Comparison of ENCODE assay signal across 18 cellular contexts in the genomic region with DNA sequence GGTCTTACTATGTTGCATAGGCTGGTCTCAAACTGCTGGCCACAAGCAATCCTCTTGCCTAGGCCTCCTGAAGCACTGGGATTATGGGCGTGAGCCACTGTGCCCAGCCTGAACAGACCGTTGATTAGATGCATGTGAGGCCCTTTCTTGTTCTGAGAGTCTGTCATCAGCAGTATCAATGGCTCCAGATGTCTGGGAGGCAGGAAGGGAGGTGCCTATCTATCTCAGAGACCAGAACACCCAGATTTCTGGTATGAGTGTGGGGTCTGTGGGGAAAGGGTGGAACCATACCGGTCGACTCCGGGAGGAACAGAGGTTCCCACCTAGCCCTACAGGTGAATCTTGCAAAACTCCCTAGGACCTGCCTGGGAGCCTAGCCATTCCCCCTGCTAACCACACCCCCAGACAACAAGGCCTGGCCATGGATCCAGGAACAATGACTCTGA.
DNase-seq lines count a peak whose midpoint lies in the region; ATAC-seq and TF ChIP-seq lines count a peak whose summit lies in the region.
"Had no signal": no experiment of that assay in that cellular context is flagged by ENCODE, and none has a peak within 500 bp of the region (broad histone marks: within the 10 kb centered on the region; RNA-seq: fewer than 3 reads in every experiment).

No MANE protein-coding gene starts in this region.

- no peak overlapping the region for H3K14ac ChIP-seq in trophoblast cell (ENCODE audit: low read length)

- no peak overlapping the region for H2BK12ac ChIP-seq in trophoblast cell (ENCODE audit: low read length)

- H3K4me2 ChIP-seq in GM23248 (ENCODE audit: unreplicated experiment) (no peak overlapping the region), trophoblast cell (ENCODE audit: low read length) (no peak overlapping the region)

- H3K27ac Mint-ChIP-seq in activated B cell treated with CpG ODN at 0.5 μM for 24 hours (peak overlapping the region; percentile 82), memory B cell (peak overlapping the region; percentile 78)
- H3K27ac Mint-ChIP-seq: T-helper 1 cell treated with Interleukin-12 subunit alpha and Interleukin-12 subunit beta and Interleukin-4 antibody, amounts not matched to agents 30 μg/mL and 1 μg/mL, for 36 hours had no signal

- no peak overlapping the region for H4K12ac ChIP-seq in trophoblast cell (ENCODE audit: low read depth, low read length)

- no peak for DNase-seq in A673 (ENCODE audit: low spot score)
- DNase-seq in HUDEP-2 (lab: John Stamatoyannopoulos, UW; ENCODE audit: unreplicated experiment in 76 of 76) = peak in 74 of 76 experiments; percentile 23 to 87 (median 72)
- no peak for DNase-seq in activated B cell treated with CpG ODN at 0.5 μM for 24 hours
- DNase-seq in memory B cell (ENCODE audit: low spot score in 2 of 2) = no peak
- no peak for DNase-seq in GM23248
- no peak for DNase-seq in NCI-H510A treated with DMSO at 0.1 percent for 48 hours (lab: John Stamatoyannopoulos, UW)
- DNase-seq in trophoblast cell = no peak
- DNase-seq: activated CD4-positive, CD25-positive, alpha-beta regulatory T cell treated with anti-CD3 and anti-CD28 coated beads, Interleukin-2, amount 50 U/mL, for 72 hours; activated effector memory CD4-positive, alpha-beta T cell treated with anti-CD3 and anti-CD28 coated beads, Interleukin-2, amount 50 U/mL, for 16 hours; foreskin melanocyte; Karpas-422; midbrain; NCI-H1092 treated with DMSO at 0.1 percent for 48 hours; NCI-H526 treated with DMSO at 0.1 percent for 48 hours; SHP77 treated with DMSO at 0.1 percent for 48 hours had no signal

- 10 to 19% methylated on average over 5 of the region's 5 CpGs for WGBS in GM23248 (ENCODE audit: low coverage in 1 of 2, low lambda C conversion rate in 2 of 2, missing lambda C conversion rate in 2 of 2), 2 experiments
- WGBS in trophoblast cell (ENCODE audit: extremely low coverage, insufficient coverage, insufficient read length) = no CpG with 5 or more reads among the region's 5 CpGs

- H3K4me1 Mint-ChIP-seq in activated B cell treated with CpG ODN at 0.5 μM for 24 hours = peaks cover 88% of the 10 kb centered on the region
- peaks cover 72% of the 10 kb centered on the region for H3K4me1 Mint-ChIP-seq in memory B cell

- intact Hi-C loops in A673 (cut with micrococcal nuclease; ENCODE audit: unreplicated experiment) = no loop called here
- intact Hi-C loops in activated B cell treated with CpG ODN at 0.5 μM for 24 hours (cut with micrococcal nuclease) = no loop called here

- H2AFZ ChIP-seq in GM23248 (no peak overlapping the region), trophoblast cell (ENCODE audit: insufficient read depth, low read length, poor library complexity) (no peak overlapping the region)

- in situ Hi-C loops in GM23248 (cut with MboI) = no loop called here

- no peaks in the 10 kb centered on the region for H3K9me2 ChIP-seq in GM23248 (ENCODE audit: insufficient read depth)

- H3K27me3 ChIP-seq in A673 (replicated peaks; ENCODE audit: insufficient read depth, low read depth, low read length, poor library complexity) (no peaks in the 10 kb centered on the region), GM23248 (replicated peaks; ENCODE audit: insufficient read depth) (no peaks in the 10 kb centered on the region), trophoblast cell (ENCODE audit: insufficient read depth, low read length) (no peaks in the 10 kb centered on the region)
- H3K27me3 ChIP-seq: ascending aorta had no signal

- H3K9ac ChIP-seq in GM23248 = no peak overlapping the region
- no peak overlapping the region for H3K9ac ChIP-seq in trophoblast cell (ENCODE audit: low read length)

- no peak overlapping the region for H3K23ac ChIP-seq in trophoblast cell (ENCODE audit: low read length)

- CTCF ChIA-PET in A673 (lab: Charles Lee) = no interaction called here
- CTCF ChIA-PET in activated B cell treated with CpG ODN at 0.5 μM for 24 hours (lab: Charles Lee) = no interaction called here

- H3K27me3 Mint-ChIP-seq in activated B cell treated with CpG ODN at 0.5 μM for 24 hours (no peaks in the 10 kb centered on the region), memory B cell (no peaks in the 10 kb centered on the region)

- H3K36me3 Mint-ChIP-seq in activated B cell treated with CpG ODN at 0.5 μM for 24 hours (ENCODE audit: low read depth) (peaks cover 28% of the 10 kb centered on the region), memory B cell (peaks cover 29% of the 10 kb centered on the region)

- ATAC-seq in activated B cell treated with CpG ODN at 0.5 μM for 24 hours (ENCODE audit: low read depth) (no peak), memory B cell (ENCODE audit: low read depth) (no peak), GM18858 (IDR thresholded peaks at IDR 0.05; ENCODE audit: unreplicated experiment) (no peak)

- POLR2A ChIA-PET in A673 (lab: Charles Lee; ENCODE audit: low non-redundant PET) (no interaction called here), activated B cell treated with CpG ODN at 0.5 μM for 24 hours (lab: Charles Lee) (interaction anchor here (1.2 to 2.0 kb wide), 2 partner anchors 8 to 10 kb away, joined by 5 to 6 read pairs; no protein-coding TSS in a partner anchor)

- peak overlapping the region; percentile 97 for H3K27ac ChIP-seq in A673 (ENCODE audit: low read depth, low read length, poor library complexity, severe bottlenecking)
- H3K27ac ChIP-seq in GM23248 = no peak overlapping the region
- H3K27ac ChIP-seq in trophoblast cell (ENCODE audit: low read depth, low read length) = no peak overlapping the region
- H3K27ac ChIP-seq: ascending aorta had no signal

- no peak overlapping the region for H2AK5ac ChIP-seq in trophoblast cell (ENCODE audit: low read length)

- H3K79me1 ChIP-seq in trophoblast cell (ENCODE audit: low read length) = peaks cover 4% of the 10 kb centered on the region

- H4K20me1 ChIP-seq in GM23248 (ENCODE audit: insufficient read depth) = no peaks in the 10 kb centered on the region

- H4K8ac ChIP-seq in trophoblast cell (ENCODE audit: low read depth, low read length) = no peak overlapping the region

- no peak for TF ChIP-seq CTCF in A673 (conservative IDR thresholded peaks at IDR 0.05; ENCODE audit: low read depth, low read length)
- no peak for TF ChIP-seq CTCF in activated B cell treated with CpG ODN at 0.5 μM for 24 hours (IDR thresholded peaks at IDR 0.05)

- H3K9me3 Mint-ChIP-seq in activated B cell treated with CpG ODN at 0.5 μM for 24 hours (no peaks in the 10 kb centered on the region), memory B cell (peaks cover 1% of the 10 kb centered on the region)
- H3K9me3 Mint-ChIP-seq: T-helper 1 cell treated with Interleukin-12 subunit alpha and Interleukin-12 subunit beta and Interleukin-4 antibody, amounts not matched to agents 30 μg/mL and 1 μg/mL, for 36 hours had no signal

- H3K9me3 ChIP-seq in A673 (ENCODE audit: low read depth, low read length, poor library complexity, severe bottlenecking) (no peaks in the 10 kb centered on the region), GM23248 (ENCODE audit: low read depth) (no peaks in the 10 kb centered on the region), trophoblast cell (ENCODE audit: insufficient read depth, low read depth, low read length) (no peaks in the 10 kb centered on the region)
- H3K9me3 ChIP-seq: ascending aorta had no signal

- no peak overlapping the region for H3K4ac ChIP-seq in trophoblast cell (ENCODE audit: low read depth, low read length)

- no peak overlapping the region for H2BK5ac ChIP-seq in trophoblast cell (ENCODE audit: low read depth, low read length, poor library complexity)

- BruUV-seq in A673 (replicated peaks; lab: Mats Ljungman, UMichigan) = no TSS peak

- H3K79me2 ChIP-seq in GM23248 (ENCODE audit: insufficient read depth) (no peaks in the 10 kb centered on the region), trophoblast cell (ENCODE audit: control insufficient read depth, insufficient read depth, low read length, poor library complexity) (no peaks in the 10 kb centered on the region)

- peaks cover 5% of the 10 kb centered on the region; the same call in 1 of the 2 replicates for H3F3A ChIP-seq in GM23248 (ENCODE audit: insufficient read depth)

- no peak overlapping the region for H3K4me3 Mint-ChIP-seq in activated B cell treated with CpG ODN at 0.5 μM for 24 hours
- H3K4me3 Mint-ChIP-seq in memory B cell = no peak overlapping the region
- H3K4me3 Mint-ChIP-seq: T-helper 1 cell treated with Interleukin-12 subunit alpha and Interleukin-12 subunit beta and Interleukin-4 antibody, amounts not matched to agents 30 μg/mL and 1 μg/mL, for 36 hours had no signal

- no peak overlapping the region for H3K4me3 ChIP-seq in A673 (ENCODE audit: low read depth, low read length, poor library complexity, severe bottlenecking)
- H3K4me3 ChIP-seq in GM23248 = no peak overlapping the region
- no peak overlapping the region for H3K4me3 ChIP-seq in trophoblast cell (ENCODE audit: low read depth, low read length)
- H3K4me3 ChIP-seq: ascending aorta had no signal

- H4K91ac ChIP-seq in trophoblast cell (ENCODE audit: low read depth, low read length) = no peak overlapping the region

- no peaks in the 10 kb centered on the region for H3K36me3 ChIP-seq in A673 (ENCODE audit: insufficient read depth, low read length, poor library complexity, severe bottlenecking)
- H3K36me3 ChIP-seq in GM23248 (ENCODE audit: low read depth) = no peaks in the 10 kb centered on the region
- H3K36me3 ChIP-seq in trophoblast cell (ENCODE audit: control insufficient read depth in 1 of 2, insufficient read depth in 2 of 2, low read length in 2 of 2) = no peaks in the 10 kb centered on the region
- H3K36me3 ChIP-seq: ascending aorta had no signal

- H3K18ac ChIP-seq in trophoblast cell (ENCODE audit: low read length) = no peak overlapping the region

- H3K4me1 ChIP-seq in A673 (ENCODE audit: insufficient read depth, low read length, poor library complexity, severe bottlenecking) (peaks cover 77% of the 10 kb centered on the region), GM23248 (ENCODE audit: insufficient read depth) (peaks cover 5% of the 10 kb centered on the region; the same call in 1 of the 2 replicates), trophoblast cell (ENCODE audit: control insufficient read depth in 1 of 2, insufficient read depth in 2 of 2, low read length in 2 of 2) (peaks cover 3 to 14% of the 10 kb centered on the region in 2 experiments)

- no peak overlapping the region for H2BK120ac ChIP-seq in trophoblast cell (ENCODE audit: insufficient read depth, low read length, poor library complexity)

Comparison
In these comparisons a context has a peak if more than half of its experiments do, and no peak if none do; other contexts are left out.
1. DNase-seq: peak in HUDEP-2 (74 of 76); none in A673 (single experiment), activated B cell treated with CpG ODN at 0.5 μM for 24 hours (single experiment), memory B cell (0 of 2), GM23248 (single experiment), NCI-H510A treated with DMSO at 0.1 percent for 48 hours (single experiment) and trophoblast cell (0 of 2).